ENCODE assay signal across 8 cellular contexts in the genomic region with DNA sequence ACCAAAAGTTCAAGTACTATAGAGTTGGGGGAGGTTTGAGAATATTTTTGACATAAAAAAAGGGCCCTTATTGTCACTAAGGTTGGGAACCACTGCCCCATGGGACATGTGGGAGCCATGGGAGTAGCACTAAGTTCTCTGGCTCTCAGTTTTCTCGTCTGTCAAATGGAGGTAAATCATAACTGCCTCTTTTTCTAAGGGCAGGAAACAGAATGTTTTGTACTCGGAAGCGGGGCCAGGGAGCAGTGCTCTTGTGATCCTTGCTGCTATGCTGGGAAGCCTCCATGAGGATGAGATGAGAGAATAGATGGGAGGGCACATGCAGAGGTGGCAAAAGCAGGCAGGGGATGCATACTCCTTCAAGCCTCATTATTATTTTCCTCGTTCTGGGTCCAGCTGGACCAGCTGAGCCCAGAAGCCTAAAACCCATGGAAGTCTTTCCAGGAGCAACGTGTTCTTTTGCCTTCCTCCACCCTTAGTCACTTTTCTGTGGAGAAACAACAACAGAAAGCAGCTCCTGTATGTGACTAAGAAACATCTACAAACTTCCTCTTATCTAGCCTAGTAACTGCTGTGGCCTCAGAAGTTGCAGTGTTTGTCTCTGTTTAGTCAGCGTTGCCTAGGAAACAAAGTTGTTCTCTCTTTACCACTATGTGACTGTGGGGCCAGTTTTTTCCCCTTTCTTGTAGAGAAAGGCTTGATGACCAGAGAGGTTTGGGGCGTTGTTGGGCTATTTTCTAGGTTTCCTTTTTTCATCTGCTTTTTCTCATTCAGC.
DNase-seq lines count a peak whose midpoint lies in the region; ATAC-seq and TF ChIP-seq lines count a peak whose summit lies in the region.

No MANE protein-coding gene starts in this region.

- CTCF ChIA-PET in WTC11 (lab: Charles Lee): interaction anchor here (0.9 to 1.1 kb wide), 3 partner anchors 19 to 66 kb away, joined by 3 to 4 read pairs (median 3); a partner anchor contains a TSS

- ATAC-seq in GM21825 (IDR thresholded peaks at IDR 0.05; ENCODE audit: unreplicated experiment): peak; percentile 90
- ATAC-seq in WTC11: peak; percentile 53

- H3K27me3 ChIP-seq in vagina: no peaks in the 10 kb centered on the region

- no peak for TF ChIP-seq POLR2A in vagina (IDR thresholded peaks at IDR 0.05)

- no peak overlapping the region for H3K4me3 Mint-ChIP-seq in WTC11

- no peaks in the 10 kb centered on the region for H3K9me3 ChIP-seq in vagina

- peak overlapping the region in 1 of 2 donors; percentile 14 for H3K4me3 ChIP-seq in vagina

- intact Hi-C loops in vagina (cut with DNase I): no loop called here

- H3K9me3 Mint-ChIP-seq in WTC11: no peaks in the 10 kb centered on the region

- peaks cover 15% of the 10 kb centered on the region for H3K4me1 Mint-ChIP-seq in WTC11

- peaks cover 0 to 26% of the 10 kb centered on the region in 2 donors for H3K36me3 ChIP-seq in vagina

- no peaks in the 10 kb centered on the region for H3K27me3 Mint-ChIP-seq in WTC11 (ENCODE audit: low read depth)

- H3K36me3 Mint-ChIP-seq in WTC11: no peaks in the 10 kb centered on the region; the same call in 1 of the 2 replicates

- peaks cover 23% of the 10 kb centered on the region for H3K4me1 ChIP-seq in vagina

- peak overlapping the region; percentile 98 for H3K27ac ChIP-seq in vagina

- TF ChIP-seq CTCF in GM10266 (IDR thresholded peaks at IDR 0.05; ENCODE audit: control insufficient read depth, insufficient read depth, low read depth, missing control alignments) (no peak), WTC11 (IDR thresholded peaks at IDR 0.05) (no peak), vagina (IDR thresholded peaks at IDR 0.05) (no peak)

- peak; percentile 74 for DNase-seq in GM10266 (ENCODE audit: extremely low spot score)
- DNase-seq in HuH-7 (ENCODE audit: low spot score): peak; percentile 31
- no peak for DNase-seq in WTC11 (ENCODE audit: low spot score)
- DNase-seq in epidermal melanocyte (ENCODE audit: insufficient read length, low spot score): peak; percentile 45
- peak; percentile 72 for DNase-seq in myocyte (ENCODE audit: low read depth)
- DNase-seq in vagina (ENCODE audit: extremely low spot score in 2 of 2): no peak
- no peak for DNase-seq in NCI-H1048 (lab: John Stamatoyannopoulos, UW)

- H3K27ac Mint-ChIP-seq in WTC11: peak overlapping the region; percentile 90

- POLR2A ChIA-PET in WTC11 (lab: Charles Lee): no interaction called here

TF ChIP-seq in WTC11, 78 proteins besides CTCF, POLR2A, EP300 and RAD21:
- TF ChIP-seq, protein P1, sequence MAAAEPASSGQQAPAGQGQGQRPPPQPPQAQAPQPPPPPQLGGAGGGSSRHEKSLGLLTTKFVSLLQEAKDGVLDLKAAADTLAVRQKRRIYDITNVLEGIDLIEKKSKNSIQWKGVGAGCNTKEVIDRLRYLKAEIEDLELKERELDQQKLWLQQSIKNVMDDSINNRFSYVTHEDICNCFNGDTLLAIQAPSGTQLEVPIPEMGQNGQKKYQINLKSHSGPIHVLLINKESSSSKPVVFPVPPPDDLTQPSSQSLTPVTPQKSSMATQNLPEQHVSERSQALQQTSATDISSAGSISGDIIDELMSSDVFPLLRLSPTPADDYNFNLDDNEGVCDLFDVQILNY (CRISPR knock-in tag; IDR thresholded peaks at IDR 0.05): no peak
- TF ChIP-seq TEAD1 (CRISPR knock-in tag; IDR thresholded peaks at IDR 0.05) (no peak), SP1 (CRISPR knock-in tag; conservative IDR thresholded peaks at IDR 0.05) (no peak), CBFB (CRISPR knock-in tag; IDR thresholded peaks at IDR 0.05; ENCODE audit: low read depth) (no peak), EMX1 (CRISPR knock-in tag; IDR thresholded peaks at IDR 0.05) (no peak), ZNF423 (CRISPR knock-in tag; IDR thresholded peaks at IDR 0.05) (no peak), ETV6 (CRISPR knock-in tag; IDR thresholded peaks at IDR 0.05) (no peak), NFE2L1 (CRISPR knock-in tag; IDR thresholded peaks at IDR 0.05) (no peak), ZNF219 (CRISPR knock-in tag; IDR thresholded peaks at IDR 0.05; ENCODE audit: borderline replicate concordance) (no peak), CREM (CRISPR knock-in tag; IDR thresholded peaks at IDR 0.05) (no peak), NFATC4 (CRISPR knock-in tag; IDR thresholded peaks at IDR 0.05) (no peak), ZNF263 (CRISPR knock-in tag; IDR thresholded peaks at IDR 0.05; ENCODE audit: low read depth) (no peak)
- TF ChIP-seq, protein P2, sequence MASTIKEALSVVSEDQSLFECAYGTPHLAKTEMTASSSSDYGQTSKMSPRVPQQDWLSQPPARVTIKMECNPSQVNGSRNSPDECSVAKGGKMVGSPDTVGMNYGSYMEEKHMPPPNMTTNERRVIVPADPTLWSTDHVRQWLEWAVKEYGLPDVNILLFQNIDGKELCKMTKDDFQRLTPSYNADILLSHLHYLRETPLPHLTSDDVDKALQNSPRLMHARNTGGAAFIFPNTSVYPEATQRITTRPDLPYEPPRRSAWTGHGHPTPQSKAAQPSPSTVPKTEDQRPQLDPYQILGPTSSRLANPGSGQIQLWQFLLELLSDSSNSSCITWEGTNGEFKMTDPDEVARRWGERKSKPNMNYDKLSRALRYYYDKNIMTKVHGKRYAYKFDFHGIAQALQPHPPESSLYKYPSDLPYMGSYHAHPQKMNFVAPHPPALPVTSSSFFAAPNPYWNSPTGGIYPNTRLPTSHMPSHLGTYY (CRISPR knock-in tag; IDR thresholded peaks at IDR 0.05): no peak
- TF ChIP-seq, protein P3, sequence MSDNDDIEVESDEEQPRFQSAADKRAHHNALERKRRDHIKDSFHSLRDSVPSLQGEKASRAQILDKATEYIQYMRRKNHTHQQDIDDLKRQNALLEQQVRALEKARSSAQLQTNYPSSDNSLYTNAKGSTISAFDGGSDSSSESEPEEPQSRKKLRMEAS (CRISPR knock-in tag; IDR thresholded peaks at IDR 0.05): no peak
- TF ChIP-seq, protein P4, sequence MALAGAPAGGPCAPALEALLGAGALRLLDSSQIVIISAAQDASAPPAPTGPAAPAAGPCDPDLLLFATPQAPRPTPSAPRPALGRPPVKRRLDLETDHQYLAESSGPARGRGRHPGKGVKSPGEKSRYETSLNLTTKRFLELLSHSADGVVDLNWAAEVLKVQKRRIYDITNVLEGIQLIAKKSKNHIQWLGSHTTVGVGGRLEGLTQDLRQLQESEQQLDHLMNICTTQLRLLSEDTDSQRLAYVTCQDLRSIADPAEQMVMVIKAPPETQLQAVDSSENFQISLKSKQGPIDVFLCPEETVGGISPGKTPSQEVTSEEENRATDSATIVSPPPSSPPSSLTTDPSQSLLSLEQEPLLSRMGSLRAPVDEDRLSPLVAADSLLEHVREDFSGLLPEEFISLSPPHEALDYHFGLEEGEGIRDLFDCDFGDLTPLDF (CRISPR knock-in tag; IDR thresholded peaks at IDR 0.05): no peak
- TF ChIP-seq, protein P5, sequence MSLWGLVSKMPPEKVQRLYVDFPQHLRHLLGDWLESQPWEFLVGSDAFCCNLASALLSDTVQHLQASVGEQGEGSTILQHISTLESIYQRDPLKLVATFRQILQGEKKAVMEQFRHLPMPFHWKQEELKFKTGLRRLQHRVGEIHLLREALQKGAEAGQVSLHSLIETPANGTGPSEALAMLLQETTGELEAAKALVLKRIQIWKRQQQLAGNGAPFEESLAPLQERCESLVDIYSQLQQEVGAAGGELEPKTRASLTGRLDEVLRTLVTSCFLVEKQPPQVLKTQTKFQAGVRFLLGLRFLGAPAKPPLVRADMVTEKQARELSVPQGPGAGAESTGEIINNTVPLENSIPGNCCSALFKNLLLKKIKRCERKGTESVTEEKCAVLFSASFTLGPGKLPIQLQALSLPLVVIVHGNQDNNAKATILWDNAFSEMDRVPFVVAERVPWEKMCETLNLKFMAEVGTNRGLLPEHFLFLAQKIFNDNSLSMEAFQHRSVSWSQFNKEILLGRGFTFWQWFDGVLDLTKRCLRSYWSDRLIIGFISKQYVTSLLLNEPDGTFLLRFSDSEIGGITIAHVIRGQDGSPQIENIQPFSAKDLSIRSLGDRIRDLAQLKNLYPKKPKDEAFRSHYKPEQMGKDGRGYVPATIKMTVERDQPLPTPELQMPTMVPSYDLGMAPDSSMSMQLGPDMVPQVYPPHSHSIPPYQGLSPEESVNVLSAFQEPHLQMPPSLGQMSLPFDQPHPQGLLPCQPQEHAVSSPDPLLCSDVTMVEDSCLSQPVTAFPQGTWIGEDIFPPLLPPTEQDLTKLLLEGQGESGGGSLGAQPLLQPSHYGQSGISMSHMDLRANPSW (CRISPR knock-in tag; conservative IDR thresholded peaks at IDR 0.05; ENCODE audit: low read depth): no peak
- TF ChIP-seq, protein P6, sequence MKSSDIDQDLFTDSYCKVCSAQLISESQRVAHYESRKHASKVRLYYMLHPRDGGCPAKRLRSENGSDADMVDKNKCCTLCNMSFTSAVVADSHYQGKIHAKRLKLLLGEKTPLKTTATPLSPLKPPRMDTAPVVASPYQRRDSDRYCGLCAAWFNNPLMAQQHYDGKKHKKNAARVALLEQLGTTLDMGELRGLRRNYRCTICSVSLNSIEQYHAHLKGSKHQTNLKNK (CRISPR knock-in tag; IDR thresholded peaks at IDR 0.05): no peak

Comparison
In these comparisons a context has a peak if more than half of its experiments do, and no peak if none do; other contexts are left out.
1. DNase-seq: peak in GM10266 (single experiment), HuH-7 (single experiment), epidermal melanocyte (single experiment) and myocyte (single experiment); none in WTC11 (single experiment), vagina (0 of 2) and NCI-H1048 (single experiment).